In genomic region chr11:9357041-9357440, GRCh38 we compare ENCODE assay signal across 1 cellular context.
TF ChIP-seq lines count a peak whose summit lies in the region.

No MANE protein-coding gene starts in this region.

TF ChIP-seq in GM23338, 12 proteins besides CTCF, POLR2A, EP300 and RAD21 (continued from another document):
- TF ChIP-seq ZNF462 (CRISPR knock-in tag; IDR thresholded peaks at IDR 0.05) (no peak), ZNF114 (CRISPR knock-in tag; IDR thresholded peaks at IDR 0.05) (no peak), ZNF331 (CRISPR knock-in tag; IDR thresholded peaks at IDR 0.05; ENCODE audit: low read depth) (no peak), NANOG (IDR thresholded peaks at IDR 0.05; ENCODE audit: borderline replicate concordance) (no peak), ETS1 (IDR thresholded peaks at IDR 0.05) (no peak), STAT1 (IDR thresholded peaks at IDR 0.05; ENCODE audit: unreplicated experiment) (no peak), JUNB (IDR thresholded peaks at IDR 0.05; ENCODE audit: unreplicated experiment) (no peak), REST (IDR thresholded peaks at IDR 0.05; ENCODE audit: unreplicated experiment) (no peak), EZH2 (IDR thresholded peaks at IDR 0.05; ENCODE audit: low read depth, unreplicated experiment) (no peak), EZH2phosphoT487 (IDR thresholded peaks at IDR 0.05; ENCODE audit: unreplicated experiment) (no peak), CREB1 (CRISPR knock-in tag; IDR thresholded peaks at IDR 0.05; ENCODE audit: low read depth) (no peak)
